ENCODE assay signal across 15 cellular contexts in the genomic region with DNA sequence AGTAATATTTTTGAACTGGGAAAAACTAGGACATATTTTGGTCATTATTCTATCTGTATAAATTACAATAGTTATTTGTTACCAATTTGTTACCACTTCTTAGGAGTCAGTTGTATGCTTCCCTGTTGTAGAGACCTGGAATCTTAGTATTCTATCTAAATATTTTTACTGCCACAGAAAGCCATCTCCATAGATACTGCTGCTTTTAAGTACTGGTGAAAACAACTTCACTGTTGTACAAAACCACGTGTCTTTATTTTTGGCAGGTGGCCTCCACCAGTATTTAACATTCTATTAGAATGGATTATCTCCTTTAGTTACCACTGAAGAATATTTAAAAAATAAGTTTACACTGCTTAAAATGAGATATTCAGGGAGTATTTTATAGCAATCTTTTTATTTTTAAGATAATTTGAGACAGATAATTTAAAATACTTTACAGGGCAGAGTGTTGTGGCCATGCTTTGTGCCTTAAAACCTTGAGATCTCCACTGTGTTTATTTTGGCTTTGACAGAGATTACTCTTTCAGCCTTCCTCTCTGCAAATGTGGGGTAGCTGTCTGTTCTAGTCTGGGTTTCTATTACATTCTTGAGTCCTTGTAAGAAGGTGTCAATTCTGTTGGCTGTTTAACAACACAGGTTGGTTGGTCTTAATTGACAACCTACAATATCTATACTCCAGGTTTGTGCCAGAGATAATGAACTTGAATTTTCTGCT.
A peak's percentile ranks its signal among the peaks of the same experiment; 100 is the strongest.
DNase-seq lines count a peak whose midpoint lies in the region; ATAC-seq and TF ChIP-seq lines count a peak whose summit lies in the region.
"Had no signal": no experiment of that assay in that cellular context is flagged by ENCODE, and none has a peak within 500 bp of the region (broad histone marks: within the 10 kb centered on the region; RNA-seq: fewer than 3 reads in every experiment).

No MANE protein-coding gene starts in this region.

- TF ChIP-seq CTCF in gastroesophageal sphincter (IDR thresholded peaks at IDR 0.05) (no peak), retinal pigment epithelial cell (conservative IDR thresholded peaks at IDR 0.05; ENCODE audit: low read depth, low read length) (no peak), WERI-Rb-1 (IDR thresholded peaks at IDR 0.05; ENCODE audit: low read depth, low read length) (no peak)

- H3K9me3 ChIP-seq in gastroesophageal sphincter: no peaks in the 10 kb centered on the region
- no peaks in the 10 kb centered on the region for H3K9me3 ChIP-seq in WERI-Rb-1 (ENCODE audit: severe bottlenecking)
- H3K9me3 ChIP-seq: BE2C, upper lobe of left lung had no signal

- no peak for TF ChIP-seq EP300 in gastroesophageal sphincter (IDR thresholded peaks at IDR 0.05)

- H3K9me3 Mint-ChIP-seq in activated naive CD4-positive, alpha-beta T cell treated with anti-CD3 and anti-CD28 coated beads, Interleukin-2, amount 10 ng/mL, durations not matched to agents 7 days and 5 days: no peaks in the 10 kb centered on the region
- H3K9me3 Mint-ChIP-seq: activated CD4-positive, alpha-beta T cell treated with anti-CD3 and anti-CD28 coated beads, Interleukin-2, amount 10 ng/mL, durations not matched to agents 7 days and 5 days had no signal

- no peak for TF ChIP-seq POLR2A in gastroesophageal sphincter (IDR thresholded peaks at IDR 0.05)

- CTCF ChIA-PET in activated naive CD4-positive, alpha-beta T cell treated with anti-CD3 and anti-CD28 coated beads, Interleukin-2, amount 10 ng/mL, durations not matched to agents 7 days and 5 days (lab: Charles Lee): no interaction called here

- peaks cover 33% of the 10 kb centered on the region for H3K36me3 Mint-ChIP-seq in activated naive CD4-positive, alpha-beta T cell treated with anti-CD3 and anti-CD28 coated beads, Interleukin-2, amount 10 ng/mL, durations not matched to agents 7 days and 5 days

- H3K4me3 Mint-ChIP-seq in activated naive CD4-positive, alpha-beta T cell treated with anti-CD3 and anti-CD28 coated beads, Interleukin-2, amount 10 ng/mL, durations not matched to agents 7 days and 5 days: no peak overlapping the region
- H3K4me3 Mint-ChIP-seq: activated CD4-positive, alpha-beta T cell treated with anti-CD3 and anti-CD28 coated beads, Interleukin-2, amount 10 ng/mL, durations not matched to agents 7 days and 5 days; T-helper 17 cell had no signal

- H3K36me3 ChIP-seq in gastroesophageal sphincter: no peaks in the 10 kb centered on the region
- H3K36me3 ChIP-seq in WERI-Rb-1: peaks cover 4% of the 10 kb centered on the region; the same call in 1 of the 2 replicates
- H3K36me3 ChIP-seq: BE2C, upper lobe of left lung had no signal

- H3K27ac ChIP-seq in gastroesophageal sphincter (peak overlapping the region in 3 of 4 donors; percentile 32 to 42 (median 33)), WERI-Rb-1 (no peak overlapping the region; the same call in 1 of the 2 replicates)
- H3K27ac ChIP-seq: RWPE1 had no signal

- H3K4me3 ChIP-seq in gastroesophageal sphincter: no peak overlapping the region
- no peak overlapping the region for H3K4me3 ChIP-seq in retinal pigment epithelial cell (ENCODE audit: low read length)
- no peak overlapping the region for H3K4me3 ChIP-seq in WERI-Rb-1 (ENCODE audit: low read depth, low read length)
- H3K4me3 ChIP-seq: upper lobe of left lung had no signal

- H3K27ac Mint-ChIP-seq in activated naive CD4-positive, alpha-beta T cell treated with anti-CD3 and anti-CD28 coated beads, Interleukin-2, amount 10 ng/mL, durations not matched to agents 7 days and 5 days: no peak overlapping the region
- H3K27ac Mint-ChIP-seq: activated CD4-positive, alpha-beta T cell treated with anti-CD3 and anti-CD28 coated beads, Interleukin-2, amount 10 ng/mL, durations not matched to agents 7 days and 5 days; T-helper 17 cell had no signal

- peak; percentile 83 for DNase-seq in NCI-H1092 treated with DMSO at 0.1 percent for 48 hours (lab: John Stamatoyannopoulos, UW)
- peak; percentile 24 for DNase-seq in NCI-H82 treated with DMSO at 0.1 percent for 48 hours (lab: John Stamatoyannopoulos, UW; ENCODE audit: unreplicated experiment)
- peak; percentile 38 for DNase-seq in retinal pigment epithelial cell (ENCODE audit: low read depth)
- DNase-seq in DMS114 treated with DMSO at 0.1 percent for 48 hours (lab: John Stamatoyannopoulos, UW; ENCODE audit: unreplicated experiment): no peak
- DNase-seq in activated naive CD4-positive, alpha-beta T cell treated with anti-CD3 and anti-CD28 coated beads, Interleukin-2, amount 10 ng/mL, durations not matched to agents 7 days and 5 days: no peak
- no peak for DNase-seq in WERI-Rb-1
- DNase-seq: activated CD4-positive, alpha-beta T cell treated with anti-CD3 and anti-CD28 coated beads, Interleukin-2, amount 10 ng/mL, durations not matched to agents 7 days and 5 days; activated T-cell treated with anti-CD3 and anti-CD28 coated beads, Interleukin-2, amount 50 U/mL, for 48 hours; effector CD4-positive, alpha-beta T cell; NCI-H510A treated with DMSO at 0.1 percent for 48 hours; T-helper 17 cell had no signal

- peaks cover 3 to 27% (median 8%) of the 10 kb centered on the region in 3 donors for H3K4me1 ChIP-seq in gastroesophageal sphincter

- WGBS in gastroesophageal sphincter (ENCODE audit: low coverage in 1 of 2), 2 donors: 8 to 14% methylated on average over 1 of the region's 1 CpG

- H3K4me1 Mint-ChIP-seq in activated naive CD4-positive, alpha-beta T cell treated with anti-CD3 and anti-CD28 coated beads, Interleukin-2, amount 10 ng/mL, durations not matched to agents 7 days and 5 days: no peaks in the 10 kb centered on the region

- H3K27me3 Mint-ChIP-seq in activated naive CD4-positive, alpha-beta T cell treated with anti-CD3 and anti-CD28 coated beads, Interleukin-2, amount 10 ng/mL, durations not matched to agents 7 days and 5 days: no peaks in the 10 kb centered on the region
- H3K27me3 Mint-ChIP-seq: activated CD4-positive, alpha-beta T cell treated with anti-CD3 and anti-CD28 coated beads, Interleukin-2, amount 10 ng/mL, durations not matched to agents 7 days and 5 days; T-helper 17 cell had no signal

- no peak for ATAC-seq in gastroesophageal sphincter
- ATAC-seq: T-helper 17 cell had no signal

- H3K27me3 ChIP-seq in gastroesophageal sphincter: no peaks in the 10 kb centered on the region
- no peaks in the 10 kb centered on the region for H3K27me3 ChIP-seq in WERI-Rb-1 (ENCODE audit: insufficient read depth, low read depth, severe bottlenecking)
- H3K27me3 ChIP-seq: BE2C, upper lobe of left lung had no signal

Comparison
In these comparisons a context has a peak if more than half of its experiments do, and no peak if none do; other contexts are left out.
1. DNase-seq: peak in NCI-H1092 treated with DMSO at 0.1 percent for 48 hours (single experiment), NCI-H82 treated with DMSO at 0.1 percent for 48 hours (single experiment) and retinal pigment epithelial cell (single experiment); none in DMS114 treated with DMSO at 0.1 percent for 48 hours (single experiment), activated naive CD4-positive, alpha-beta T cell treated with anti-CD3 and anti-CD28 coated beads, Interleukin-2, amount 10 ng/mL, durations not matched to agents 7 days and 5 days (single experiment) and WERI-Rb-1 (single experiment).